14 cellular contexts compared by ENCODE assay signal in the genomic region with DNA sequence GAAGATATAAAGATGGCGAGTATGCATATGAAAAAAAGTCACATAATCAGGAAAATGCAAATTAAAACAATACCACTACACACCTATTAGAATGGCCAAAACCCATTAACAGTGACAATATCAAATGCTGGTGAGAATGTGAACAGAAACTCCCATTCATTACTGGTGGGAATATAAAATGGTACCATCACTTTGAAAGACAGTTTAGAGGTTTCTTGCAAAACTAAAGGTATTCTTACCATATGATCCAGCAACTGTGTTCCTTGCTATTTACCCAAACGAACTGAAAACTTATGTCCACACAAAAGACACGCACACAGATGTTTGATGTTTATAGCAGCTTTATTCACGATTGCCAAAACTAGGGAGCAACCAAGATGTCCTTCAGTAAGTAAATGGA. TPM values are rescaled to one million over a fixed set of nuclear protein-coding genes. Genes with fewer than 3 reads are reported as not detected.
DNase-seq lines count a peak whose midpoint lies in the region; ATAC-seq and TF ChIP-seq lines count a peak whose summit lies in the region.
"Had no signal": no experiment of that assay in that cellular context is flagged by ENCODE, and none has a peak within 500 bp of the region (broad histone marks: within the 10 kb centered on the region; RNA-seq: fewer than 3 reads in every experiment).

No MANE protein-coding gene starts in this region.

- intact Hi-C loops in CD4-positive, alpha-beta memory T cell (cut with micrococcal nuclease): no loop called here
- intact Hi-C loops in gastrocnemius medialis (cut with DNase I; ENCODE audit: low total_unique reads): loop anchor here (2.0 kb wide), 1 partner anchor 19 kb away; no protein-coding TSS in a partner anchor

- H3K4me1 Mint-ChIP-seq in CD4-positive, alpha-beta memory T cell: peaks cover 63 to 92% (median 79%) of the 10 kb centered on the region in 4 donors

- POLR2A ChIA-PET in CD4-positive, alpha-beta memory T cell (lab: Charles Lee; ENCODE audit: partially characterized antibody): interaction anchor here (1.6 kb wide), 1 partner anchor 20 kb away, joined by 8 read pairs; no protein-coding TSS in a partner anchor

- no peaks in the 10 kb centered on the region for H3K27me3 ChIP-seq in CD4-positive, alpha-beta memory T cell (ENCODE audit: insufficient read depth, low read length)
- H3K27me3 ChIP-seq in gastrocnemius medialis: no peaks in the 10 kb centered on the region

- TF ChIP-seq CTCF in LNCaP clone FGC (IDR thresholded peaks at IDR 0.05; ENCODE audit: control insufficient read depth, extremely low read depth, insufficient read depth): no peak
- no peak for TF ChIP-seq CTCF in gastrocnemius medialis (IDR thresholded peaks at IDR 0.05 in 4 of 5, conservative IDR thresholded peaks at IDR 0.05 in 1 of 5)

- CTCF ChIA-PET in CD4-positive, alpha-beta memory T cell (lab: Charles Lee; ENCODE audit: partially characterized antibody): interaction anchor here (1.3 kb wide), 1 partner anchor 132 kb away, joined by 7 read pairs; no protein-coding TSS in a partner anchor

- peaks cover 96% of the 10 kb centered on the region for H3K4me1 ChIP-seq in CD4-positive, alpha-beta memory T cell (ENCODE audit: insufficient read depth, low read length)
- peaks cover 76 to 81% of the 10 kb centered on the region in 2 donors for H3K4me1 ChIP-seq in gastrocnemius medialis

- TF ChIP-seq POLR2A in gastrocnemius medialis (IDR thresholded peaks at IDR 0.05): no peak

- no peaks in the 10 kb centered on the region for H3K27me3 Mint-ChIP-seq in CD4-positive, alpha-beta memory T cell

- H3K27ac Mint-ChIP-seq in CD4-positive, alpha-beta memory T cell: peak overlapping the region in 6 of 7 donors; percentile 35 to 92 (median 76)

- peaks cover 7 to 12% of the 10 kb centered on the region in 2 donors for H3K36me3 Mint-ChIP-seq in CD4-positive, alpha-beta memory T cell

- no peak for DNase-seq in CD4-positive, alpha-beta memory T cell
- DNase-seq in LNCaP clone FGC (ENCODE audit: low read depth) (peak; percentile 52), caudate nucleus (lab: John Stamatoyannopoulos, UW) (no peak), gastrocnemius medialis (no peak), NCI-H2171 (lab: John Stamatoyannopoulos, UW) (no peak)
- no peak for DNase-seq in effector CD4-positive, alpha-beta T cell
- DNase-seq: cerebellar nuclear complex; KBM-7; mesendoderm; NCI-H1417 treated with DMSO at 0.1 percent for 48 hours; NCI-H345; SIG-M5; stimulated activated CD4-positive, alpha-beta T cell treated with anti-CD3 and anti-CD28 coated beads, Interleukin-4, amount 100 ng/mL, for 24 hours had no signal

- H3K4me3 ChIP-seq in CD4-positive, alpha-beta memory T cell (ENCODE audit: low read length in 2 of 2): peak overlapping the region in 1 of 2 donors; percentile 2
- H3K4me3 ChIP-seq in LNCaP clone FGC (ENCODE audit: low read depth, low read length): no peak overlapping the region
- no peak overlapping the region for H3K4me3 ChIP-seq in gastrocnemius medialis

- H3K36me3 ChIP-seq in CD4-positive, alpha-beta memory T cell (ENCODE audit: insufficient read depth, low read length): no peaks in the 10 kb centered on the region
- no peaks in the 10 kb centered on the region for H3K36me3 ChIP-seq in gastrocnemius medialis

- ATAC-seq in gastrocnemius medialis: no peak
- no peak for ATAC-seq in GM18520 (IDR thresholded peaks at IDR 0.05; ENCODE audit: unreplicated experiment)

- in situ Hi-C loops in gastrocnemius medialis (cut with MboI; ENCODE audit: low sequenced_read_pairs in 4 of 4): loop anchor here in 1 of 4 donors (25.0 kb wide), 1 partner anchor 424 kb away; the partner anchor contains the start of genes DLG2, TMEM126A and TMEM126B

- no peaks in the 10 kb centered on the region for H3K9me3 ChIP-seq in CD4-positive, alpha-beta memory T cell (ENCODE audit: control insufficient read depth in 1 of 2, low read length in 2 of 2)
- no peaks in the 10 kb centered on the region for H3K9me3 ChIP-seq in gastrocnemius medialis

- H3K9me3 Mint-ChIP-seq in CD4-positive, alpha-beta memory T cell: peaks cover 0 to 2% (median 0%) of the 10 kb centered on the region in 8 donors

- H3K4me3 Mint-ChIP-seq in CD4-positive, alpha-beta memory T cell: peak overlapping the region; percentile 67 to 91 (median 82)

- no peak overlapping the region for H3K27ac ChIP-seq in CD4-positive, alpha-beta memory T cell (ENCODE audit: low read depth, low read length)
- H3K27ac ChIP-seq in caudate nucleus (ENCODE audit: low read depth, low read length) (peak overlapping the region; percentile 71), gastrocnemius medialis (peak overlapping the region; percentile 97 to 100 (median 98))

RNA-seq across cellular contexts. Expression of gene PICALM, which starts 7.4 kb away (rescaled TPM):
- 100 to 1,000 TPM; 127 to 138 TPM for total RNA-seq in CD4-positive, alpha-beta memory T cell
- 10 to 100 TPM; 15.3 to 26.3 TPM for polyA plus RNA-seq in CD4-positive, alpha-beta memory T cell
- 100 to 1,000 TPM in 2 of 4 donors, 10 to 100 TPM in 2; 82.3 to 125 (median 107) TPM for total RNA-seq in gastrocnemius medialis
